8 cellular contexts compared by ENCODE assay signal in the genomic region with DNA sequence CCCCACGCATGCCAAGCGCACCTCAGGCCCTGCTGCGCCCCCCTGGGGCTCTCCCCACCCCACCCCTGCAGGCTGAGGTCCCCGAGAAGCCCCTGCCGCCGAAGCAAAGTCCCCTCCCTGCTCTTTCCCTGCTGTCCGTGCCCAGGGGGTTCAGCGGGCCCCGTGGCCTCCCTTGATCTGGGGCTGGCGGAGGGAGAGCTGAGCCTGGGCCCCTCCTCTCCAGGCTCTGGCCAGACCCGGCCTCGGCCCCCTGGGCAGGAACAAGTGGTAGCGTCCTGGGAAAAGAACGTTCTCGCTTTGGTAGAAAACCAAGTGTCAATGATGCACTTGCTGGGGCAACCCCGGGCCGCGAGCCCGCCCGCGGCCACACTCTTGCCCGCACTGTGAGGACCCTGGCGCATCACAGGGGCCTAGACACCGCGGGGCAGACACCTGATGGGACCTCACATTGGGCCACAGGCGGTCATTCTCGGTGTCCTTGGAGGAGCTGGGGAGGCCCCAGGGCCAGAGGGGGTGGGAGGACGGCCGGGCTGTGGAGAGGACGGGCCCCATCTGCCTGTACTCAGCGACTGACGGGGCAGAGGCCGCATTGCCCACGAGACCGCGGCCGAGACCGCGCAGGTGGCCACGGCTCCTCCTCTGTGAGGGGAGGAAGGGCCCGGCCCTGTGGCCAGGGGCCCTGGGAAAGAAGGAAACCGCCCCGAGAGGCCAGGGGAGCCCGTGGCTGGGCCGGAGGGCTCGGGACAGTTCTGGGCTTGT. TPM values are rescaled to one million over a fixed set of nuclear protein-coding genes. Genes with fewer than 3 reads are reported as not detected.
DNase-seq lines count a peak whose midpoint lies in the region; ATAC-seq and TF ChIP-seq lines count a peak whose summit lies in the region.

No MANE protein-coding gene starts in this region.

- H3K79me2 ChIP-seq in KMS-11 (ENCODE audit: insufficient read depth, low read depth), result no peaks in the 10 kb centered on the region

- no peaks in the 10 kb centered on the region for H4K20me1 ChIP-seq in KMS-11 (ENCODE audit: insufficient read depth)

- no peak overlapping the region for H3K4me3 ChIP-seq in KMS-11 (IDR thresholded peaks at IDR 0.05; ENCODE audit: insufficient read depth, low read depth, low read length)
- H3K4me3 ChIP-seq in muscle layer of colon (ENCODE audit: low read depth in 1 of 2, low read length in 2 of 2), result peak overlapping the region; percentile 50 to 53

- TF ChIP-seq CTCF in KMS-11 (conservative IDR thresholded peaks at IDR 0.05; ENCODE audit: low read depth, low read length), result no peak
- no peak for TF ChIP-seq CTCF in GM20000 (IDR thresholded peaks at IDR 0.05; ENCODE audit: extremely low read depth, missing control alignments)

- H3K9ac ChIP-seq in KMS-11 (no peak overlapping the region; the same call in 1 of the 2 replicates), muscle layer of colon (ENCODE audit: low read length) (no peak overlapping the region)

- H2AFZ ChIP-seq in KMS-11 (ENCODE audit: low read depth), result peak overlapping the region; percentile 52; the same call in 1 of the 2 replicates

- H3K4me1 ChIP-seq in KMS-11 (ENCODE audit: low read depth, poor library complexity, severe bottlenecking), result peaks cover 6% of the 10 kb centered on the region
- H3K4me1 ChIP-seq in muscle layer of colon (ENCODE audit: insufficient read depth, low read length), result peaks cover 26% of the 10 kb centered on the region

- H3K9me3 ChIP-seq in muscle layer of colon (ENCODE audit: low read length), result no peaks in the 10 kb centered on the region

- peak; percentile 3 for ATAC-seq in GM19372 (IDR thresholded peaks at IDR 0.05; ENCODE audit: low read depth, unreplicated experiment)

- H3K36me3 ChIP-seq in KMS-11 (ENCODE audit: insufficient read depth) (no peaks in the 10 kb centered on the region), muscle layer of colon (ENCODE audit: insufficient read depth, low read length) (no peaks in the 10 kb centered on the region)

- H3K27me3 ChIP-seq in KMS-11 (ENCODE audit: insufficient read depth, low read depth) (no peaks in the 10 kb centered on the region), muscle layer of colon (ENCODE audit: control insufficient read depth in 1 of 2, insufficient read depth in 2 of 2, low read length in 2 of 2) (no peaks in the 10 kb centered on the region)

- DNase-seq in caudate nucleus (lab: John Stamatoyannopoulos, UW) (no peak), GM20000 (ENCODE audit: low spot score) (no peak), HT-29 (ENCODE audit: low spot score) (no peak), SHP77 (lab: John Stamatoyannopoulos, UW) (no peak), SW 1271 (lab: John Stamatoyannopoulos, UW) (no peak)

- H3K27ac ChIP-seq in KMS-11 (peak overlapping the region; percentile 40; the same call in 1 of the 2 replicates), caudate nucleus (ENCODE audit: low read depth, low read length) (peak overlapping the region; percentile 50), muscle layer of colon (ENCODE audit: low read depth, low read length) (peak overlapping the region; percentile 86)

- H3K4me2 ChIP-seq in KMS-11, result peak overlapping the region; percentile 92

RNA-seq across cellular contexts. Expression of a gene that starts 29.0 kb away (rescaled TPM):
- total RNA-seq in HT-29 (2014; rRNA removed; shearing (Covaris generic)), result 1,102 and 1,117 TPM in 2 replicates

RNA-seq across cellular contexts. Expression of a gene that starts 37.6 kb away (rescaled TPM):
- 394 and 395 TPM in 2 replicates for total RNA-seq in HT-29 (2014; rRNA removed; shearing (Covaris generic))

RNA-seq across cellular contexts. Expression of a gene that starts 41.3 kb away (rescaled TPM):
- 49.6 and 50.5 TPM in 2 replicates for total RNA-seq in HT-29 (2014; rRNA removed; shearing (Covaris generic))
